ENCODE assay signal across 9 cellular contexts in genomic region chr19:55156202-55157063, GRCh38. TPM values are rescaled to one million over a fixed set of nuclear protein-coding genes. Genes with fewer than 3 reads are reported as not detected.
A peak's percentile ranks its signal among the peaks of the same experiment; 100 is the strongest.
DNase-seq lines count a peak whose midpoint lies in the region; ATAC-seq, FAIRE-seq and TF ChIP-seq lines count a peak whose summit lies in the region.
"Had no signal": no experiment of that assay in that cellular context is flagged by ENCODE, and none has a peak within 500 bp of the region (broad histone marks: within the 10 kb centered on the region; RNA-seq: fewer than 3 reads in every experiment).

No MANE protein-coding gene starts in this region.

- no peak overlapping the region for H3K27ac Mint-ChIP-seq in activated naive CD4-positive, alpha-beta T cell treated with anti-CD3 and anti-CD28 coated beads, Interleukin-2, amount 50 U/mL, for 24 hours

- peak overlapping the region; percentile 15 for H3K4me3 Mint-ChIP-seq in activated naive CD4-positive, alpha-beta T cell treated with anti-CD3 and anti-CD28 coated beads, Interleukin-2, amount 50 U/mL, for 24 hours

- peaks cover 35% of the 10 kb centered on the region for H3K4me1 Mint-ChIP-seq in activated naive CD4-positive, alpha-beta T cell treated with anti-CD3 and anti-CD28 coated beads, Interleukin-2, amount 50 U/mL, for 24 hours

- DNase-seq in GM12891 (ENCODE audit: insufficient read length, low spot score): peak; percentile 66
- DNase-seq in NCI-H2107 (lab: John Stamatoyannopoulos, UW): peak; percentile 19
- DNase-seq in iPS DF 19.7 (ENCODE audit: low read depth, low spot score): peak; percentile 94
- peak; percentile 61 for DNase-seq in stimulated activated naive CD8-positive, alpha-beta T cell treated with anti-CD3 and anti-CD28 coated beads, Interleukin-15, Interleukin-2, amounts not matched to agents 100 U/mL and 50 U/mL, for 24 hours
- no peak for DNase-seq in kidney glomerular epithelial cell (lab: John Stamatoyannopoulos, UW)

- H3K36me3 Mint-ChIP-seq in activated naive CD4-positive, alpha-beta T cell treated with anti-CD3 and anti-CD28 coated beads, Interleukin-2, amount 50 U/mL, for 24 hours: peaks cover 8% of the 10 kb centered on the region

- no peak for ATAC-seq in stimulated activated naive CD8-positive, alpha-beta T cell treated with anti-CD3 and anti-CD28 coated beads, Interleukin-15, Interleukin-2, amounts not matched to agents 100 U/mL and 50 U/mL, for 24 hours
- ATAC-seq in HG02970 (IDR thresholded peaks at IDR 0.05; ENCODE audit: low FRiP score, unreplicated experiment) (no peak), HG03469 (IDR thresholded peaks at IDR 0.05; ENCODE audit: unreplicated experiment) (no peak)

- FAIRE-seq in GM12891 (lab: Jason Lieb, UNC): no peak

- H3K9me3 Mint-ChIP-seq in activated naive CD4-positive, alpha-beta T cell treated with anti-CD3 and anti-CD28 coated beads, Interleukin-2, amount 50 U/mL, for 24 hours: no peaks in the 10 kb centered on the region

- peaks cover 15% of the 10 kb centered on the region for H3K27me3 Mint-ChIP-seq in activated naive CD4-positive, alpha-beta T cell treated with anti-CD3 and anti-CD28 coated beads, Interleukin-2, amount 50 U/mL, for 24 hours

- no peak for TF ChIP-seq POLR2A in GM12891 (IDR thresholded peaks at IDR 0.05; ENCODE audit: low read depth, low read length)

TF ChIP-seq in GM12891, 5 proteins besides CTCF, POLR2A, EP300 and RAD21:
- TF ChIP-seq PAX5 (IDR thresholded peaks at IDR 0.05; ENCODE audit: insufficient read depth, low read length, severe bottlenecking) (no peak), POLR2AphosphoS5 (IDR thresholded peaks at IDR 0.05; ENCODE audit: low read depth, low read length) (no peak), POU2F2 (IDR thresholded peaks at IDR 0.05; ENCODE audit: low read depth, low read length) (no peak), SPI1 (IDR thresholded peaks at IDR 0.05; ENCODE audit: low read depth, low read length) (no peak), TAF1 (IDR thresholded peaks at IDR 0.05; ENCODE audit: low read depth, low read length) (no peak)
TF ChIP-seq in GM12891: peak in this region for 0.

RNA-seq across cellular contexts. Expression of gene TNNI3, which starts 1.1 kb away (rescaled TPM):
- not detected for polyA plus RNA-seq in GM12891 (2012; ENCODE audit: low read depth, missing spikeins)
- polyA plus RNA-seq: urinary bladder had no signal

RNA-seq across cellular contexts. Expression of gene TNNT1, which starts 7.4 kb away (rescaled TPM):
- polyA plus RNA-seq in GM12891 (2012; ENCODE audit: low read depth, missing spikeins): not detected
- polyA plus RNA-seq: urinary bladder had no signal

RNA-seq across cellular contexts. Expression of gene DNAAF3, which starts 10.0 kb away (rescaled TPM):
- not detected for polyA plus RNA-seq in GM12891 (2012; ENCODE audit: low read depth, missing spikeins)

RNA-seq across cellular contexts. Expression of gene SYT5, which starts 23.7 kb away (rescaled TPM):
- 0.10 TPM for polyA plus RNA-seq in GM12891 (2012; ENCODE audit: low read depth, missing spikeins)

RNA-seq across cellular contexts. Expression of gene PPP1R12C, which starts 39.0 kb away (rescaled TPM):
- polyA plus RNA-seq in GM12891 (2012; ENCODE audit: low read depth, missing spikeins): 46.6 TPM
